Comparison of ENCODE assay signal across 2 cellular contexts in genomic region chr5:153517105-153517700, GRCh38.
TF ChIP-seq lines count a peak whose summit lies in the region.

No MANE protein-coding gene starts in this region.

TF ChIP-seq in SK-N-SH, 30 proteins besides CTCF, POLR2A, EP300 and RAD21:
- TF ChIP-seq RCOR1 (IDR thresholded peaks at IDR 0.05; ENCODE audit: low read length) (no peak), GATA2 (CRISPR knock-in tag; IDR thresholded peaks at IDR 0.05) (no peak), FOXM1 (IDR thresholded peaks at IDR 0.05; ENCODE audit: low read depth) (no peak), ELF1 (IDR thresholded peaks at IDR 0.05) (no peak), TEAD4 (IDR thresholded peaks at IDR 0.05; ENCODE audit: borderline replicate concordance, insufficient read depth) (no peak), RXRA (IDR thresholded peaks at IDR 0.05; ENCODE audit: borderline replicate concordance, low read depth) (no peak), IRF3 (IDR thresholded peaks at IDR 0.05; ENCODE audit: low read depth, low read length) (no peak), NFIC (IDR thresholded peaks at IDR 0.05; ENCODE audit: borderline replicate concordance) (no peak), POLR2AphosphoS5 (IDR thresholded peaks at IDR 0.05; ENCODE audit: low read depth, low read length) (no peak), FOSL2 (IDR thresholded peaks at IDR 0.05; ENCODE audit: borderline replicate concordance, low read depth) (no peak), MEF2A (IDR thresholded peaks at IDR 0.05; ENCODE audit: borderline replicate concordance, low read depth) (no peak), MAX (IDR thresholded peaks at IDR 0.05; ENCODE audit: low read depth) (no peak), TCF12 (IDR thresholded peaks at IDR 0.05) (no peak), EZH2phosphoT487 (IDR thresholded peaks at IDR 0.05; ENCODE audit: borderline replicate concordance, low read depth) (no peak), CHD2 (IDR thresholded peaks at IDR 0.05; ENCODE audit: low read length, partially characterized antibody) (no peak), USF1 (IDR thresholded peaks at IDR 0.05; ENCODE audit: borderline replicate concordance, low read depth) (no peak)
- TF ChIP-seq, protein P1, sequence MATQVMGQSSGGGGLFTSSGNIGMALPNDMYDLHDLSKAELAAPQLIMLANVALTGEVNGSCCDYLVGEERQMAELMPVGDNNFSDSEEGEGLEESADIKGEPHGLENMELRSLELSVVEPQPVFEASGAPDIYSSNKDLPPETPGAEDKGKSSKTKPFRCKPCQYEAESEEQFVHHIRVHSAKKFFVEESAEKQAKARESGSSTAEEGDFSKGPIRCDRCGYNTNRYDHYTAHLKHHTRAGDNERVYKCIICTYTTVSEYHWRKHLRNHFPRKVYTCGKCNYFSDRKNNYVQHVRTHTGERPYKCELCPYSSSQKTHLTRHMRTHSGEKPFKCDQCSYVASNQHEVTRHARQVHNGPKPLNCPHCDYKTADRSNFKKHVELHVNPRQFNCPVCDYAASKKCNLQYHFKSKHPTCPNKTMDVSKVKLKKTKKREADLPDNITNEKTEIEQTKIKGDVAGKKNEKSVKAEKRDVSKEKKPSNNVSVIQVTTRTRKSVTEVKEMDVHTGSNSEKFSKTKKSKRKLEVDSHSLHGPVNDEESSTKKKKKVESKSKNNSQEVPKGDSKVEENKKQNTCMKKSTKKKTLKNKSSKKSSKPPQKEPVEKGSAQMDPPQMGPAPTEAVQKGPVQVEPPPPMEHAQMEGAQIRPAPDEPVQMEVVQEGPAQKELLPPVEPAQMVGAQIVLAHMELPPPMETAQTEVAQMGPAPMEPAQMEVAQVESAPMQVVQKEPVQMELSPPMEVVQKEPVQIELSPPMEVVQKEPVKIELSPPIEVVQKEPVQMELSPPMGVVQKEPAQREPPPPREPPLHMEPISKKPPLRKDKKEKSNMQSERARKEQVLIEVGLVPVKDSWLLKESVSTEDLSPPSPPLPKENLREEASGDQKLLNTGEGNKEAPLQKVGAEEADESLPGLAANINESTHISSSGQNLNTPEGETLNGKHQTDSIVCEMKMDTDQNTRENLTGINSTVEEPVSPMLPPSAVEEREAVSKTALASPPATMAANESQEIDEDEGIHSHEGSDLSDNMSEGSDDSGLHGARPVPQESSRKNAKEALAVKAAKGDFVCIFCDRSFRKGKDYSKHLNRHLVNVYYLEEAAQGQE (IDR thresholded peaks at IDR 0.05; ENCODE audit: low read depth, low read length): no peak
- TF ChIP-seq, protein P2, sequence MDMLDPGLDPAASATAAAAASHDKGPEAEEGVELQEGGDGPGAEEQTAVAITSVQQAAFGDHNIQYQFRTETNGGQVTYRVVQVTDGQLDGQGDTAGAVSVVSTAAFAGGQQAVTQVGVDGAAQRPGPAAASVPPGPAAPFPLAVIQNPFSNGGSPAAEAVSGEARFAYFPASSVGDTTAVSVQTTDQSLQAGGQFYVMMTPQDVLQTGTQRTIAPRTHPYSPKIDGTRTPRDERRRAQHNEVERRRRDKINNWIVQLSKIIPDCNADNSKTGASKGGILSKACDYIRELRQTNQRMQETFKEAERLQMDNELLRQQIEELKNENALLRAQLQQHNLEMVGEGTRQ (IDR thresholded peaks at IDR 0.05; ENCODE audit: borderline replicate concordance, low read depth, low read length): no peak
- TF ChIP-seq, protein P3, sequence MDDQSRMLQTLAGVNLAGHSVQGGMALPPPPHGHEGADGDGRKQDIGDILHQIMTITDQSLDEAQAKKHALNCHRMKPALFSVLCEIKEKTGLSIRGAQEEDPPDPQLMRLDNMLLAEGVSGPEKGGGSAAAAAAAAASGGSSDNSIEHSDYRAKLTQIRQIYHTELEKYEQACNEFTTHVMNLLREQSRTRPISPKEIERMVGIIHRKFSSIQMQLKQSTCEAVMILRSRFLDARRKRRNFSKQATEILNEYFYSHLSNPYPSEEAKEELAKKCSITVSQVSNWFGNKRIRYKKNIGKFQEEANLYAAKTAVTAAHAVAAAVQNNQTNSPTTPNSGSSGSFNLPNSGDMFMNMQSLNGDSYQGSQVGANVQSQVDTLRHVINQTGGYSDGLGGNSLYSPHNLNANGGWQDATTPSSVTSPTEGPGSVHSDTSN (IDR thresholded peaks at IDR 0.05): no peak
TF ChIP-seq in SK-N-SH: peak in this region for 0.

TF ChIP-seq in SK-N-SH treated with all-trans-retinoic acid at 6 μM for 48 hours, 23 proteins besides CTCF, POLR2A, EP300 and RAD21:
- TF ChIP-seq ZNF70 (CRISPR knock-in tag; IDR thresholded peaks at IDR 0.05): no peak
- no peak for TF ChIP-seq CSRNP3 (CRISPR knock-in tag; IDR thresholded peaks at IDR 0.05)
- TF ChIP-seq, protein P4, sequence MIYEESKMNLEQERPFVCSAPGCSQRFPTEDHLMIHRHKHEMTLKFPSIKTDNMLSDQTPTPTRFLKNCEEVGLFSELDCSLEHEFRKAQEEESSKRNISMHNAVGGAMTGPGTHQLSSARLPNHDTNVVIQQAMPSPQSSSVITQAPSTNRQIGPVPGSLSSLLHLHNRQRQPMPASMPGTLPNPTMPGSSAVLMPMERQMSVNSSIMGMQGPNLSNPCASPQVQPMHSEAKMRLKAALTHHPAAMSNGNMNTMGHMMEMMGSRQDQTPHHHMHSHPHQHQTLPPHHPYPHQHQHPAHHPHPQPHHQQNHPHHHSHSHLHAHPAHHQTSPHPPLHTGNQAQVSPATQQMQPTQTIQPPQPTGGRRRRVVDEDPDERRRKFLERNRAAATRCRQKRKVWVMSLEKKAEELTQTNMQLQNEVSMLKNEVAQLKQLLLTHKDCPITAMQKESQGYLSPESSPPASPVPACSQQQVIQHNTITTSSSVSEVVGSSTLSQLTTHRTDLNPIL (CRISPR knock-in tag; IDR thresholded peaks at IDR 0.05; ENCODE audit: low read depth): no peak
- no peak for TF ChIP-seq GLIS3 (CRISPR knock-in tag; IDR thresholded peaks at IDR 0.05)
- TF ChIP-seq ZFP3 (CRISPR knock-in tag; IDR thresholded peaks at IDR 0.05): no peak
- TF ChIP-seq CSDC2 (CRISPR knock-in tag; IDR thresholded peaks at IDR 0.05): no peak
- no peak for TF ChIP-seq BACH2 (CRISPR knock-in tag; IDR thresholded peaks at IDR 0.05; ENCODE audit: borderline replicate concordance)
- TF ChIP-seq TSHZ2 (CRISPR knock-in tag; IDR thresholded peaks at IDR 0.05): no peak
- no peak for TF ChIP-seq RARB (CRISPR knock-in tag; IDR thresholded peaks at IDR 0.05)
- TF ChIP-seq ZNF8 (CRISPR knock-in tag; IDR thresholded peaks at IDR 0.05): no peak
- TF ChIP-seq TCF4 (CRISPR knock-in tag; IDR thresholded peaks at IDR 0.05; ENCODE audit: borderline replicate concordance): no peak
- no peak for TF ChIP-seq ZFP30 (CRISPR knock-in tag; IDR thresholded peaks at IDR 0.05)
- TF ChIP-seq PATZ1 (CRISPR knock-in tag; IDR thresholded peaks at IDR 0.05; ENCODE audit: borderline replicate concordance): no peak
- no peak for TF ChIP-seq POU6F1 (CRISPR knock-in tag; IDR thresholded peaks at IDR 0.05; ENCODE audit: borderline replicate concordance, low read depth)
- no peak for TF ChIP-seq PPARA (CRISPR knock-in tag; IDR thresholded peaks at IDR 0.05; ENCODE audit: borderline replicate concordance)
